ENCODE assay signal across 10 cellular contexts in genomic region chr3:125192190-125193035, GRCh38. TPM values are rescaled to one million over a fixed set of nuclear protein-coding genes. Genes with fewer than 3 reads are reported as not detected.
DNase-seq lines count a peak whose midpoint lies in the region; ATAC-seq lines count a peak whose summit lies in the region.
"Had no signal": no experiment of that assay in that cellular context is flagged by ENCODE, and none has a peak within 500 bp of the region (broad histone marks: within the 10 kb centered on the region; RNA-seq: fewer than 3 reads in every experiment).

No MANE protein-coding gene starts in this region.

- H3K4me1 Mint-ChIP-seq in activated CD4-positive, alpha-beta T cell treated with anti-CD3 and anti-CD28 coated beads for 36 hours, result no peaks in the 10 kb centered on the region

- no peaks in the 10 kb centered on the region for H3K9me3 ChIP-seq in HUES48 (ENCODE audit: control insufficient read depth, insufficient read depth, low read length)
- H3K9me3 ChIP-seq in GM23248 (ENCODE audit: low read depth), result no peaks in the 10 kb centered on the region

- H3K36me3 ChIP-seq in HUES48 (ENCODE audit: control insufficient read depth, insufficient read depth, low read length) (peaks cover 19% of the 10 kb centered on the region), GM23248 (ENCODE audit: low read depth) (no peaks in the 10 kb centered on the region)

- no peaks in the 10 kb centered on the region for H3K9me3 Mint-ChIP-seq in activated CD4-positive, alpha-beta T cell treated with anti-CD3 and anti-CD28 coated beads for 36 hours (ENCODE audit: low read depth)

- H2AFZ ChIP-seq in GM23248, result no peak overlapping the region

- POLR2A ChIA-PET in activated CD4-positive, alpha-beta T cell treated with anti-CD3 and anti-CD28 coated beads for 36 hours (lab: Charles Lee), result no interaction called here

- peak; percentile 85 for DNase-seq in kidney tubule cell (ENCODE audit: low spot score)
- DNase-seq in GM23248, result no peak
- no peak for DNase-seq in NCI-H1930 (lab: John Stamatoyannopoulos, UW)
- no peak for DNase-seq in activated CD4-positive, alpha-beta T cell treated with anti-CD3 and anti-CD28 coated beads for 36 hours
- no peak for DNase-seq in NCI-H1417 treated with DMSO at 0.1 percent for 48 hours (lab: John Stamatoyannopoulos, UW)
- DNase-seq: EL; stimulated activated CD4-positive, alpha-beta T cell treated with anti-CD3 and anti-CD28 coated beads, Interleukin-4, amount 100 ng/mL, for 4 hours had no signal

- H3F3A ChIP-seq in GM23248 (ENCODE audit: insufficient read depth), result no peaks in the 10 kb centered on the region

- no peak overlapping the region for H3K27ac Mint-ChIP-seq in activated CD4-positive, alpha-beta T cell treated with anti-CD3 and anti-CD28 coated beads for 36 hours

- peaks cover 17% of the 10 kb centered on the region for H3K27me3 Mint-ChIP-seq in activated CD4-positive, alpha-beta T cell treated with anti-CD3 and anti-CD28 coated beads for 36 hours

- no peak overlapping the region for H3K4me3 ChIP-seq in HUES48 (ENCODE audit: low read depth, low read length)
- no peak overlapping the region for H3K4me3 ChIP-seq in GM23248

- in situ Hi-C loops in GM23248 (cut with MboI), result no loop called here

- no peaks in the 10 kb centered on the region for H3K36me3 Mint-ChIP-seq in activated CD4-positive, alpha-beta T cell treated with anti-CD3 and anti-CD28 coated beads for 36 hours (ENCODE audit: low read depth)

- CTCF ChIA-PET in activated CD4-positive, alpha-beta T cell treated with anti-CD3 and anti-CD28 coated beads for 36 hours (lab: Charles Lee), result interaction anchor here (0.6 kb wide), 1 partner anchor 22 kb away, joined by 3 read pairs; no protein-coding TSS in a partner anchor

- H3K27me3 ChIP-seq in HUES48 (ENCODE audit: control insufficient read depth, insufficient read depth, low read length) (no peaks in the 10 kb centered on the region), GM23248 (replicated peaks; ENCODE audit: insufficient read depth) (no peaks in the 10 kb centered on the region)

- no peaks in the 10 kb centered on the region for H3K9me2 ChIP-seq in GM23248 (ENCODE audit: insufficient read depth)

- H3K4me1 ChIP-seq in HUES48 (ENCODE audit: control insufficient read depth, insufficient read depth, low read length) (peaks cover 26% of the 10 kb centered on the region), GM23248 (ENCODE audit: insufficient read depth) (0 out of 2 replicates have a peak, but pooled peaks cover 5% of the 10 kb centered on the region)

- H3K4me2 ChIP-seq in GM23248 (ENCODE audit: unreplicated experiment), result no peak overlapping the region

- H4K20me1 ChIP-seq in GM23248 (ENCODE audit: insufficient read depth), result no peaks in the 10 kb centered on the region

- intact Hi-C loops in activated CD4-positive, alpha-beta T cell treated with anti-CD3 and anti-CD28 coated beads for 36 hours (cut with DNase I, micrococcal nuclease), result no loop called here

- H3K4me3 Mint-ChIP-seq in activated CD4-positive, alpha-beta T cell treated with anti-CD3 and anti-CD28 coated beads for 36 hours, result no peak overlapping the region

- no peaks in the 10 kb centered on the region for H3K79me2 ChIP-seq in GM23248 (ENCODE audit: insufficient read depth)

- peak; percentile 75 for ATAC-seq in GM18511 (IDR thresholded peaks at IDR 0.05; ENCODE audit: unreplicated experiment)
- peak; percentile 58 for ATAC-seq in GM21737 (IDR thresholded peaks at IDR 0.05; ENCODE audit: unreplicated experiment)
- no peak for ATAC-seq in activated CD4-positive, alpha-beta T cell treated with anti-CD3 and anti-CD28 coated beads for 36 hours

- H3K27ac ChIP-seq in HUES48 (ENCODE audit: low read depth, low read length) (peak overlapping the region; percentile 53), GM23248 (no peak overlapping the region)

- WGBS in GM23248 (ENCODE audit: low coverage in 1 of 2, low lambda C conversion rate in 2 of 2, missing lambda C conversion rate in 2 of 2), 2 experiments, result 92 to 93% methylated on average over 12 of the region's 12 CpGs

- H3K9ac ChIP-seq in HUES48 (ENCODE audit: low read depth, low read length) (no peak overlapping the region), GM23248 (no peak overlapping the region)

RNA-seq across cellular contexts. Expression of gene SLC12A8, which starts 20.1 kb away (rescaled TPM):
- 7.8 and 12.0 TPM in 2 replicates for total RNA-seq in GM23248 (2014; rRNA removed; shearing (Covaris generic))
- 3.4 and 3.5 TPM in 2 replicates for polyA plus RNA-seq in GM23248 (2016; fragmentation: Nextera tagmentation; extraction: Ambion mirVana)
- under 1 TPM; 0.26 to 0.39 TPM for total RNA-seq in activated CD4-positive, alpha-beta T cell treated with anti-CD3 and anti-CD28 coated beads for 36 hours
